8 cellular contexts compared by ENCODE assay signal in genomic region chr16:31179747-31180458, GRCh38. TPM values are rescaled to one million over a fixed set of nuclear protein-coding genes. Genes with fewer than 3 reads are reported as not detected.
DNase-seq lines count a peak whose midpoint lies in the region; ATAC-seq, FAIRE-seq and TF ChIP-seq lines count a peak whose summit lies in the region.

Gene FUS (plus strand): TSS chr16:31180139. CDS start chr16:31180215, 76 bp downstream.

- FAIRE-seq in D721Med (lab: Jason Lieb, UNC): no peak

- no peak for TF ChIP-seq CTCF in D721Med (IDR thresholded peaks at IDR 0.05; ENCODE audit: insufficient read depth, missing control alignments)
- no peak for TF ChIP-seq CTCF in epithelial cell of esophagus (IDR thresholded peaks at IDR 0.05; ENCODE audit: insufficient read depth, low read depth, low read length, missing control alignments)

- DNase-seq in D721Med (ENCODE audit: insufficient read length, low spot score): peak; percentile 81
- peak; percentile 96 for DNase-seq in HuH-7 (ENCODE audit: low spot score)
- DNase-seq in OCI-M1 (lab: John Stamatoyannopoulos, UW): peak; percentile 97
- DNase-seq in activated T-cell treated with anti-CD3 and anti-CD28 coated beads for 4 hours: peak; percentile 86
- peak; percentile 85 for DNase-seq in epithelial cell of esophagus (ENCODE audit: low read depth)
- peak; percentile 93 for DNase-seq in mucosa of gallbladder (ENCODE audit: low spot score)
- DNase-seq in stimulated activated CD8-positive, alpha-beta memory T cell treated with anti-CD3 and anti-CD28 coated beads, Interleukin-4, amount 100 ng/mL, for 24 hours (ENCODE audit: low read depth): peak; percentile 83

- peak; percentile 55 for ATAC-seq in GM21526 (IDR thresholded peaks at IDR 0.05; ENCODE audit: low FRiP score, unreplicated experiment)

- H3K4me3 ChIP-seq in epithelial cell of esophagus (ENCODE audit: low read length): peak within 1 kb of the TSS; percentile 88

RNA-seq across cellular contexts. Expression of gene FUS, which starts in this region (rescaled TPM):
- 208 TPM for total RNA-seq in mucosa of gallbladder

Comparison
In these comparisons a context has a peak if more than half of its experiments do, and no peak if none do; other contexts are left out.
1. Peak in every context shown above with its lines: DNase-seq, ATAC-seq and H3K4me3 ChIP-seq.